Comparison of ENCODE assay signal across 9 cellular contexts in genomic region chr1:90133133-90133532, GRCh38.
A peak's percentile ranks its signal among the peaks of the same experiment; 100 is the strongest.
DNase-seq lines count a peak whose midpoint lies in the region; ATAC-seq, FAIRE-seq and TF ChIP-seq lines count a peak whose summit lies in the region.
"Had no signal": no experiment of that assay in that cellular context is flagged by ENCODE, and none has a peak within 500 bp of the region (broad histone marks: within the 10 kb centered on the region; RNA-seq: fewer than 3 reads in every experiment).

No MANE protein-coding gene starts in this region.

- H3K23me2 ChIP-seq in H9 (ENCODE audit: insufficient read length, low read depth, low read length, poor library complexity, severe bottlenecking): no peaks in the 10 kb centered on the region

- H3K9me3 ChIP-seq in H9 (ENCODE audit: control insufficient read depth, low read depth, low read length) (no peaks in the 10 kb centered on the region), ovary (no peaks in the 10 kb centered on the region)

- H3K79me2 ChIP-seq in H9 (ENCODE audit: insufficient read depth, low read length): no peaks in the 10 kb centered on the region

- H2BK120ac ChIP-seq in H9 (ENCODE audit: low read depth, low read length, poor library complexity, severe bottlenecking): no peak overlapping the region

- H3K4me1 Mint-ChIP-seq in H9 (peaks cover 0 to 5% of the 10 kb centered on the region in 2 experiments; a peak in 1 of 4 replicates), nephron progenitor cell (peaks cover 5% of the 10 kb centered on the region)

- intact Hi-C loops in ovary (cut with DNase I): no loop called here

- no peak overlapping the region for H3K14ac ChIP-seq in H9 (ENCODE audit: insufficient read depth, low read length)

- H4K20me1 ChIP-seq in H9 (ENCODE audit: control insufficient read depth, insufficient read depth, insufficient read length): no peaks in the 10 kb centered on the region

- H3K36me3 ChIP-seq in bronchial epithelial cell (ENCODE audit: control insufficient read depth, insufficient read depth, low read length) (no peaks in the 10 kb centered on the region), ovary (no peaks in the 10 kb centered on the region)

- no peak overlapping the region for H2AK5ac ChIP-seq in H9 (ENCODE audit: insufficient read length, low read length)

- H3K9me3 Mint-ChIP-seq in H9 (peaks cover 11% of the 10 kb centered on the region in 2 experiments), nephron progenitor cell (peaks cover 18% of the 10 kb centered on the region)
- H3K9me3 Mint-ChIP-seq in activated naive CD4-positive, alpha-beta T cell treated with anti-CD3 and anti-CD28 coated beads, Interleukin-2, amount 50 U/mL, for 72 hours: peaks cover 0 to 2% of the 10 kb centered on the region in 2 donors
- H3K9me3 Mint-ChIP-seq: dendritic cell treated with granulocyte-macrophage colony-stimulating factor and Interleukin-4, amounts not matched to agents 40 ng/mL and 50 ng/mL, for 4 days had no signal

- H3K36me3 Mint-ChIP-seq in H9 (ENCODE audit: insufficient read depth in 1 of 3, low read depth in 3 of 3): peaks cover 0 to 11% (median 2%) of the 10 kb centered on the region in 3 experiments; a peak in 3 of 7 replicates
- peaks cover 3% of the 10 kb centered on the region for H3K36me3 Mint-ChIP-seq in nephron progenitor cell (ENCODE audit: low read depth)
- no peaks in the 10 kb centered on the region for H3K36me3 Mint-ChIP-seq in activated naive CD4-positive, alpha-beta T cell treated with anti-CD3 and anti-CD28 coated beads, Interleukin-2, amount 50 U/mL, for 72 hours

- FAIRE-seq in bronchial epithelial cell (lab: Jason Lieb, UNC): no peak

- TF ChIP-seq EP300 in ovary (IDR thresholded peaks at IDR 0.05): no peak

- no peaks in the 10 kb centered on the region for H3K79me1 ChIP-seq in H9 (ENCODE audit: insufficient read depth, low read depth, low read length, poor library complexity, severe bottlenecking)

- no peak overlapping the region for H4K5ac ChIP-seq in H9 (ENCODE audit: insufficient read length, low read depth, low read length)

- no peak overlapping the region for H3T11ph ChIP-seq in H9 (ENCODE audit: low read length)

- H3K18ac ChIP-seq in H9 (ENCODE audit: insufficient read length, low read depth, low read length): no peak overlapping the region

- H3K4me2 ChIP-seq in H9 (ENCODE audit: insufficient read depth, insufficient read length, low read length): no peak overlapping the region

- no peak overlapping the region for H2AFZ ChIP-seq in H9 (ENCODE audit: low read length)

- no peak overlapping the region for H2BK5ac ChIP-seq in H9 (ENCODE audit: insufficient read length, low read length)

- no peak overlapping the region for H3K23ac ChIP-seq in H9 (ENCODE audit: insufficient read length, low read depth, low read length)

- WGBS in H9 (ENCODE audit: extremely low coverage, insufficient read length, low lambda C conversion rate): no CpG with 5 or more reads among the region's 2 CpGs
- 6 to 7% (median 7%) methylated on average over 2 of the region's 2 CpGs for WGBS in ovary, 3 donors

- ATAC-seq in activated naive CD4-positive, alpha-beta T cell treated with anti-CD3 and anti-CD28 coated beads, Interleukin-2, amount 50 U/mL, for 72 hours: no peak

- H3K4me3 ChIP-seq in bronchial epithelial cell (ENCODE audit: low read depth, low read length) (no peak overlapping the region), ovary (no peak overlapping the region)

- no peak overlapping the region for H2BK20ac ChIP-seq in H9 (ENCODE audit: low read depth, low read length, poor library complexity, severe bottlenecking)

- H3K27ac ChIP-seq in H9 (ENCODE audit: insufficient read length, low read depth, low read length): no peak overlapping the region
- H3K27ac ChIP-seq in ovary: no peak overlapping the region

- H2BK15ac ChIP-seq in H9 (ENCODE audit: low read depth, low read length): no peak overlapping the region

- H3K4me1 ChIP-seq in H9 (ENCODE audit: insufficient read depth, low read length) (no peaks in the 10 kb centered on the region), ovary (ENCODE audit: insufficient read depth) (no peaks in the 10 kb centered on the region)

- TF ChIP-seq POLR2A in ovary (IDR thresholded peaks at IDR 0.05): no peak

- no peak overlapping the region for H3K4ac ChIP-seq in H9 (ENCODE audit: low read depth, low read length)

- TF ChIP-seq CTCF in H9 (conservative IDR thresholded peaks at IDR 0.05) (peak; percentile 78), bronchial epithelial cell (IDR thresholded peaks at IDR 0.05; ENCODE audit: insufficient read depth, low read length, severe bottlenecking) (peak; percentile 71), nephron progenitor cell (IDR thresholded peaks at IDR 0.05) (peak; percentile 49), ovary (IDR thresholded peaks at IDR 0.05) (no peak)

- H3K27me3 ChIP-seq in H9 (ENCODE audit: insufficient read depth, low read length) (no peaks in the 10 kb centered on the region), bronchial epithelial cell (ENCODE audit: control insufficient read depth, insufficient read depth, low read length) (peaks cover 4% of the 10 kb centered on the region), ovary (no peaks in the 10 kb centered on the region)

- H3K27ac Mint-ChIP-seq in H9 (no peak overlapping the region), nephron progenitor cell (no peak overlapping the region)
- no peak overlapping the region for H3K27ac Mint-ChIP-seq in activated naive CD4-positive, alpha-beta T cell treated with anti-CD3 and anti-CD28 coated beads, Interleukin-2, amount 50 U/mL, for 72 hours
- H3K27ac Mint-ChIP-seq: dendritic cell treated with granulocyte-macrophage colony-stimulating factor and Interleukin-4, amounts not matched to agents 40 ng/mL and 50 ng/mL, for 4 days had no signal

- H3K9ac ChIP-seq in H9 (ENCODE audit: extremely low read depth, insufficient read length, low read length): no peak overlapping the region

- no peak overlapping the region for H2BK12ac ChIP-seq in H9 (ENCODE audit: insufficient read length, low read depth, low read length)

- no peak overlapping the region for H3K56ac ChIP-seq in H9 (ENCODE audit: insufficient read length, low read depth, low read length)

- H4K8ac ChIP-seq in H9 (replicated peaks; ENCODE audit: insufficient read length, low read depth, low read length): no peak overlapping the region

- H3K27me3 Mint-ChIP-seq in H9 (ENCODE audit: low read depth): peaks cover 7% of the 10 kb centered on the region; the same call in 1 of the 2 replicates
- H3K27me3 Mint-ChIP-seq in nephron progenitor cell (ENCODE audit: low read depth, poor library complexity): peaks cover 6% of the 10 kb centered on the region

- H4K91ac ChIP-seq in H9 (ENCODE audit: insufficient read length, low read depth, low read length): no peak overlapping the region

- DNase-seq in AML-193 (lab: John Stamatoyannopoulos, UW) (peak; percentile 1 to 13), H9 (peak; percentile 36), NCI-H524 (lab: John Stamatoyannopoulos, UW) (peak; percentile 60 to 73), bronchial epithelial cell (ENCODE audit: low read depth) (peak; percentile 52), nephron progenitor cell (peak; percentile 25), ovary (no peak)
- DNase-seq in activated CD8-positive, alpha-beta memory T cell treated with anti-CD3 and anti-CD28 coated beads for 24 hours: no peak
- DNase-seq in activated naive CD4-positive, alpha-beta T cell treated with anti-CD3 and anti-CD28 coated beads, Interleukin-2, amount 50 U/mL, for 72 hours (ENCODE audit: low spot score in 2 of 2): no peak

- H3K4me3 Mint-ChIP-seq in H9: no peak overlapping the region
- no peak overlapping the region for H3K4me3 Mint-ChIP-seq in nephron progenitor cell
- H3K4me3 Mint-ChIP-seq: dendritic cell treated with granulocyte-macrophage colony-stimulating factor and Interleukin-4, amounts not matched to agents 40 ng/mL and 50 ng/mL, for 4 days had no signal

Comparison
In these comparisons a context has a peak if more than half of its experiments do, and no peak if none do; other contexts are left out.
1. DNase-seq: peak in AML-193 (2 of 2), H9 (single experiment), NCI-H524 (2 of 2), bronchial epithelial cell (single experiment) and nephron progenitor cell (single experiment); none in activated CD8-positive, alpha-beta memory T cell treated with anti-CD3 and anti-CD28 coated beads for 24 hours (single experiment), activated naive CD4-positive, alpha-beta T cell treated with anti-CD3 and anti-CD28 coated beads, Interleukin-2, amount 50 U/mL, for 72 hours (0 of 2) and ovary (0 of 5).
2. CTCF ChIP-seq: peak in H9 (single experiment), bronchial epithelial cell (single experiment) and nephron progenitor cell (single experiment); none in ovary (0 of 3).